In the genomic region with DNA sequence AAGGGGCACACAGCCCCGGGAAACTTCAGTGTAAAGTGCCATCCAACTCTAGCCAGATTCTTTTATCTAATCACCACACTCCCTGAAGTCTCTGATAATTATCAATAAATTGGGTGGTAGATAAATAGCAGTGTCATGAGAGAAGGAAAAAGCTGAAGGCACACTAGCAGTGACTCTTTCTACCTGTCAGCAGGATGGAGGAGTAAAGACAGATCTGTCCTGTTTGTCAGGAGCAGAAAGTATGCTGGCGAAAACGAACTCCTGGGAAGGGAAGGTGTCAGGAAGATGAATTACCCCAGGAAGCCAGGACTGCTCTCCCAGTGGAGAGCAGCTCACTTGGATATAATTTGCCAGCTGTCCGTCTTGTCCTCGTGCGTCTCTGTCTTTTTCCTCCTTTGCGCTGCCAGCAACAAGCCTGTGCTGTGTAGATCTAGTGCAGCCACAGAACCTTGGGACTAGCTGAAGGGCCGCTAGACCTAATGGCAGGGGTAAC, we compare ENCODE assay signal across 15 cellular contexts.
DNase-seq lines count a peak whose midpoint lies in the region; ATAC-seq and TF ChIP-seq lines count a peak whose summit lies in the region.
"Had no signal": no experiment of that assay in that cellular context is flagged by ENCODE, and none has a peak within 500 bp of the region (broad histone marks: within the 10 kb centered on the region; RNA-seq: fewer than 3 reads in every experiment).

No MANE protein-coding gene starts in this region.

- TF ChIP-seq CTCF in right atrium auricular region (IDR thresholded peaks at IDR 0.05) = no peak

- H3K4me3 ChIP-seq in right atrium auricular region = no peak overlapping the region
- H3K4me3 ChIP-seq: A549, GM23248, PC-9 had no signal

- no peaks in the 10 kb centered on the region for H3K4me1 ChIP-seq in right atrium auricular region
- H3K4me1 ChIP-seq: A549 had no signal

- DNase-seq in Right ventricle myocardium inferior (ENCODE audit: missing footprints) = peak; percentile 25
- DNase-seq in right atrium auricular region (ENCODE audit: low spot score) = no peak
- DNase-seq in NCI-H446 treated with DMSO at 0.1 percent for 48 hours (lab: John Stamatoyannopoulos, UW) = peak; percentile 94
- DNase-seq in left kidney (ENCODE audit: low read depth, low spot score) = peak; percentile 42
- DNase-seq in inferior parietal cortex (ENCODE audit: extremely low spot score) = no peak
- DNase-seq in kidney glomerular epithelial cell (lab: John Stamatoyannopoulos, UW) = no peak
- DNase-seq in UCSD-AML1 (lab: John Stamatoyannopoulos, UW; ENCODE audit: unreplicated experiment) = no peak
- DNase-seq: C1 segment of cervical spinal cord, GF-D8, GM23248, NCI-H2081, NCI-H345, PC-9 had no signal

- no peaks in the 10 kb centered on the region for H3K36me3 ChIP-seq in right atrium auricular region

- ATAC-seq in Right ventricle myocardium inferior = no peak
- ATAC-seq: A549 had no signal

- H3K9me3 ChIP-seq in right atrium auricular region = no peaks in the 10 kb centered on the region
- H3K9me3 ChIP-seq: A549 had no signal

- no peaks in the 10 kb centered on the region for H3K27me3 ChIP-seq in right atrium auricular region

- intact Hi-C loops in Right ventricle myocardium inferior (cut with DNase I) = no loop called here

- no peak overlapping the region for H3K27ac ChIP-seq in right atrium auricular region
- H3K27ac ChIP-seq: A549, GM23248, HL-60, PC-9 had no signal

Comparison
In these comparisons a context has a peak if more than half of its experiments do, and no peak if none do; other contexts are left out.
1. DNase-seq: peak in Right ventricle myocardium inferior (single experiment), NCI-H446 treated with DMSO at 0.1 percent for 48 hours (single experiment) and left kidney (single experiment); none in right atrium auricular region (single experiment), inferior parietal cortex (single experiment), kidney glomerular epithelial cell (single experiment) and UCSD-AML1 (single experiment).